7 cellular contexts compared by ENCODE assay signal in genomic region chr14:23306412-23307145, GRCh38. TPM values are rescaled to one million over a fixed set of nuclear protein-coding genes. Genes with fewer than 3 reads are reported as not detected.
DNase-seq lines count a peak whose midpoint lies in the region; ATAC-seq, FAIRE-seq and TF ChIP-seq lines count a peak whose summit lies in the region.

BCL2L2 (plus strand) TSS chr14:23306833; CDS start chr14:23307768, 935 bp downstream.

- peak within 1 kb of the TSS; percentile 96 for H2AFZ ChIP-seq in K562 (ENCODE audit: low read depth, low read length)

- peak; percentile 66 for FAIRE-seq in G401.6 (lab: Jason Lieb, UNC)
- peak; percentile 87 for FAIRE-seq in K562 (lab: Jason Lieb, UNC)

- no peak for TF ChIP-seq RAD21 in K562 (CRISPR knock-in tag; conservative IDR thresholded peaks at IDR 0.05 in 1 of 2, IDR thresholded peaks at IDR 0.05 in 1 of 2)

- POLR2A ChIA-PET in K562 (lab: Yijun Ruan, JAX): interaction anchor here (0.7 to 3.7 kb wide), 7 partner anchors 9 to 540 kb away, joined by 3 to 17 read pairs (median 3); partner anchors contain the start of genes AJUBA, OXA1L and PABPN1

- TF ChIP-seq EP300 in K562 (IDR thresholded peaks at IDR 0.05; ENCODE audit: low read length): peak; percentile 45; the same call in 1 of the 2 replicates

- H3K36me3 ChIP-seq in K562 (ENCODE audit: control insufficient read depth, insufficient read depth, low read length): peaks cover 41% of the 10 kb centered on the region

- no peak for TF ChIP-seq CTCF in K562 (IDR thresholded peaks at IDR 0.05 in 2 of 3, conservative IDR thresholded peaks at IDR 0.05 in 1 of 3; ENCODE audit: insufficient read depth in 2 of 3, low read depth in 1 of 3, low read length in 3 of 3)

- H3K9me1 ChIP-seq in K562 (ENCODE audit: control insufficient read depth, insufficient read depth, low read length): peaks cover 4% of the 10 kb centered on the region

- peak within 1 kb of the TSS; percentile 90 for H3K27ac ChIP-seq in K562 (ENCODE audit: extremely low read depth, low read depth, low read length)

- H3K4me1 ChIP-seq in K562 (replicated peaks in 1 of 2; ENCODE audit: control insufficient read depth in 2 of 2, insufficient read depth in 2 of 2, low read length in 2 of 2): peaks cover 21 to 42% of the 10 kb centered on the region in 2 experiments; a peak in 4 of 5 replicates

- peak; percentile 60 for DNase-seq in HPDE6-E6E7 (ENCODE audit: extremely low spot score)
- peak; percentile 100 for DNase-seq in NCI-H82 (lab: John Stamatoyannopoulos, UW)
- DNase-seq in K562 (ENCODE audit: extremely low read depth in 1 of 4, low spot score in 3 of 4): peak; percentile 82 to 95 (median 86)
- peak; percentile 87 to 90 for DNase-seq in hippocampal formation (lab: John Stamatoyannopoulos, UW)
- DNase-seq in putamen (ENCODE audit: low spot score): peak; percentile 93

- peaks cover 45% of the 10 kb centered on the region for H3K79me2 ChIP-seq in K562 (ENCODE audit: control insufficient read depth, insufficient read depth, low read length)

- ATAC-seq in K562 (peak; percentile 66), HG03175 (IDR thresholded peaks at IDR 0.05; ENCODE audit: unreplicated experiment) (no peak)

- peak; percentile 84 for TF ChIP-seq POLR2A in K562 (conservative IDR thresholded peaks at IDR 0.05)

- H3K4me3 ChIP-seq in K562: peak within 1 kb of the TSS; percentile 94

- H3K9me3 ChIP-seq in K562 (replicated peaks; ENCODE audit: control insufficient read depth, insufficient read depth, low read depth, low read length): no peaks in the 10 kb centered on the region

- in situ Hi-C loops in K562 (cut with MboI): no loop called here

- 0% methylated on average over 13 of the region's 24 CpGs for WGBS in K562 (ENCODE audit: insufficient coverage, low coverage, missing lambda C conversion rate)

- TSS peak; percentile 41 for BruUV-seq in K562 (replicated peaks; lab: Mats Ljungman, UMichigan)

- H3K9ac ChIP-seq in K562 (ENCODE audit: insufficient read depth in 1 of 2, low read depth in 2 of 2, low read length in 2 of 2): peak within 1 kb of the TSS; percentile 92 to 95

- intact Hi-C loops in K562 (cut with micrococcal nuclease): loop anchor here (2.0 kb wide), 1 partner anchor 14 kb away; the partner anchor contains the start of gene PABPN1

- CTCF ChIA-PET in K562 (lab: Yijun Ruan, JAX; ENCODE audit: low intra/inter-chr PET ratio): no interaction called here

- no peaks in the 10 kb centered on the region for H3K27me3 ChIP-seq in K562 (ENCODE audit: control insufficient read depth in 2 of 2, insufficient read depth in 2 of 2, low read length in 2 of 2)

- H4K20me1 ChIP-seq in K562 (replicated peaks; ENCODE audit: control insufficient read depth, insufficient read depth, low read length): no peaks in the 10 kb centered on the region

- peak within 1 kb of the TSS; percentile 98 for H3K4me2 ChIP-seq in K562 (ENCODE audit: insufficient read depth, low read length)

TF ChIP-seq in K562, 482 proteins besides CTCF, POLR2A, EP300 and RAD21 (continues in another document):
- TF ChIP-seq ZKSCAN1 (IDR thresholded peaks at IDR 0.05; ENCODE audit: low read depth, low read length) (peak; percentile 49; the same call in 1 of the 2 replicates), MAZ (CRISPR knock-in tag; conservative IDR thresholded peaks at IDR 0.05 in 1 of 2, IDR thresholded peaks at IDR 0.05 in 1 of 2) (peak; percentile 100), TBL1XR1 (IDR thresholded peaks at IDR 0.05; ENCODE audit: low read length in 2 of 2) (peak in 1 of 2 experiments; percentile 88; a peak in 2 of 4 replicates), CREM (IDR thresholded peaks at IDR 0.05; ENCODE audit: low read depth) (peak; percentile 100), NR4A1 (CRISPR knock-in tag; IDR thresholded peaks at IDR 0.05) (no peak), NR4A1 (tag; IDR thresholded peaks at IDR 0.05) (0 out of 2 replicates have a peak, but pooled peaks have one; percentile 41), DIDO1 (tag; IDR thresholded peaks at IDR 0.05; ENCODE audit: low read depth) (peak; percentile 93), ZNF740 (CRISPR knock-in tag; IDR thresholded peaks at IDR 0.05) (peak; percentile 100), ZNF740 (tag; IDR thresholded peaks at IDR 0.05) (peak in 1 of 2 experiments; percentile 100; a peak in 2 of 4 replicates), AFF1 (IDR thresholded peaks at IDR 0.05; ENCODE audit: low read depth in 1 of 2, partially characterized antibody in 2 of 2) (peak in 1 of 2 experiments; percentile 95), LCOR (CRISPR knock-in tag; IDR thresholded peaks at IDR 0.05) (peak; percentile 71; the same call in 1 of the 2 replicates), NR2C2 (CRISPR knock-in tag; IDR thresholded peaks at IDR 0.05) (no peak), NR2C2 (tag; IDR thresholded peaks at IDR 0.05) (peak; percentile 78), CBFA2T3 (IDR thresholded peaks at IDR 0.05) (peak; percentile 20; the same call in 1 of the 2 replicates), KHSRP (IDR thresholded peaks at IDR 0.05) (peak; percentile 78; the same call in 1 of the 2 replicates), MAX (CRISPR knock-in tag; IDR thresholded peaks at IDR 0.05) (peak; percentile 57; the same call in 1 of the 2 replicates), ZBTB17 (CRISPR knock-in tag; IDR thresholded peaks at IDR 0.05) (peak; percentile 9), KDM4B (IDR thresholded peaks at IDR 0.05; ENCODE audit: borderline replicate concordance in 2 of 2, low read depth in 1 of 2) (peak in 1 of 2 experiments; percentile 98; a peak in 2 of 4 replicates), ELF4 (CRISPR knock-in tag; IDR thresholded peaks at IDR 0.05) (0 out of 2 replicates have a peak, but pooled peaks have one; percentile 60), HMGN3 (IDR thresholded peaks at IDR 0.05; ENCODE audit: borderline replicate concordance, extremely low read depth, insufficient read length, low read depth, low read length) (peak; percentile 66), LEF1 (IDR thresholded peaks at IDR 0.05) (peak; percentile 28; the same call in 1 of the 2 replicates), ZC3H11A (IDR thresholded peaks at IDR 0.05; ENCODE audit: low read depth, low read length) (no peak)

RNA-seq across cellular contexts. Expression of gene BCL2L2, which starts in this region (rescaled TPM):
- total RNA-seq in K562 (2011; cell fraction: chromatin; rRNA removed; ENCODE audit: low replicate concordance): 36.5 and 38.0 TPM in 2 replicates
- total RNA-seq in K562 (2011; cell fraction: nucleolus; rRNA removed): 23.0 and 25.2 TPM in 2 replicates
- 51.9 and 92.5 TPM in 2 replicates for total RNA-seq in K562 (2011; cell fraction: nucleoplasm; rRNA removed)
- total RNA-seq in K562 (2014; rRNA removed): 15.3 and 17.8 TPM in 2 replicates
- 13.4 and 14.8 TPM in 2 replicates for total RNA-seq in K562 (2014; rRNA removed; fragmentation: Illumina TruSeq; extraction: Trizol)
- total RNA-seq in K562 (2015; rRNA removed; fragmentation: Illumina TruSeq; extraction: Trizol): 12.2 and 12.8 TPM in 2 replicates
- 13.0 and 18.7 TPM in 2 replicates for total RNA-seq in K562 (2021)
- 21.0 TPM in 2 replicates for polyA plus RNA-seq in K562 (2011; rRNA removed)
- 11.9 and 21.1 TPM in 2 replicates for polyA plus RNA-seq in K562 (2011; cell fraction: cytosol; rRNA removed)
- polyA plus RNA-seq in K562 (2011; cell fraction: nucleus; rRNA removed): 30.9 and 38.7 TPM in 2 replicates
- 17.8 and 30.3 TPM in 2 replicates for polyA plus RNA-seq in K562 (2012)
- 14.7 and 17.2 TPM in 2 replicates for polyA plus RNA-seq in K562 (2014; fragmentation: Illumina TruSeq; extraction: Trizol)
- polyA plus RNA-seq in K562 (2014; fragmentation: Nextera tagmentation; extraction: Ambion mirVana): 1 to 10 TPM; 2.6 to 3.2 TPM
- 31.1 and 32.5 TPM in 2 replicates for polyA plus RNA-seq in K562 (2014; rRNA removed)
- 15.0 and 16.7 TPM in 2 replicates for polyA minus RNA-seq in K562 (2011; rRNA and poly(A)+ RNA removed)
- polyA minus RNA-seq in K562 (2011; cell fraction: cytosol; rRNA and poly(A)+ RNA removed): 4.6 and 6.2 TPM in 2 replicates
- polyA minus RNA-seq in K562 (2011; cell fraction: nucleus; rRNA and poly(A)+ RNA removed): 12.1 and 17.8 TPM in 2 replicates
